Comparison of ENCODE assay signal across 8 cellular contexts in the genomic region with DNA sequence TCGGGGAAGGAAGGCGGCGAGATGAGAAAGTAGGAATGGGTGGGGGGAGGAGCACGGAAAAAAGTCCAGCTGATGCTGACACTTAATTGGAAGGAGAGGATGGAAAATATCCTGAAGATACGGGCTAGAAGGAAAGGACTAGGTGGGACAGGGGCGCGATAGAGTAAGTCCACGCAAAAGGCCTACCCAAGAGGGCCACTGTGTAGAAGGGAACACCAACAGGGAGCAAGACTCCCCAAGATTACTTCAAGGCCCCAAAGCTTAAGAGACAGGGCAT. TPM values are rescaled to one million over a fixed set of nuclear protein-coding genes. Genes with fewer than 3 reads are reported as not detected.
DNase-seq lines count a peak whose midpoint lies in the region; ATAC-seq and TF ChIP-seq lines count a peak whose summit lies in the region.

No MANE protein-coding gene starts in this region.

- in situ Hi-C loops in astrocyte of the cerebellum (cut with HindIII; ENCODE audit: low sequenced_read_pairs), result no loop called here

- no peaks in the 10 kb centered on the region for H3K36me3 ChIP-seq in CD8-positive, alpha-beta memory T cell (ENCODE audit: insufficient read depth, low read length)
- H3K36me3 ChIP-seq in kidney epithelial cell (ENCODE audit: control insufficient read depth, insufficient read depth, low read length) (no peaks in the 10 kb centered on the region), stomach (peaks cover 0 to under 1% (median under 1%) of the 10 kb centered on the region in 4 donors)

- H3K9me3 ChIP-seq in CD8-positive, alpha-beta memory T cell (ENCODE audit: low read length), result no peaks in the 10 kb centered on the region
- H3K9me3 ChIP-seq in stomach, result no peaks in the 10 kb centered on the region

- peaks cover 57 to 67% (median 64%) of the 10 kb centered on the region in 3 donors for H3K4me1 Mint-ChIP-seq in CD8-positive, alpha-beta memory T cell

- H3K27me3 ChIP-seq in CD8-positive, alpha-beta memory T cell (ENCODE audit: insufficient read depth, low read length, poor library complexity, severe bottlenecking), result no peaks in the 10 kb centered on the region
- H3K27me3 ChIP-seq in kidney epithelial cell (ENCODE audit: control insufficient read depth, insufficient read depth, low read length), result no peaks in the 10 kb centered on the region
- H3K27me3 ChIP-seq in stomach, result no peaks in the 10 kb centered on the region

- H3K36me3 Mint-ChIP-seq in CD8-positive, alpha-beta memory T cell, result peaks cover 0 to 28% (median 3%) of the 10 kb centered on the region in 3 donors

- CTCF ChIA-PET in CD8-positive, alpha-beta memory T cell (lab: Charles Lee), result no interaction called here

- ATAC-seq in HG03196 (IDR thresholded peaks at IDR 0.05; ENCODE audit: unreplicated experiment) (peak; percentile 19), GM18873 (IDR thresholded peaks at IDR 0.05; ENCODE audit: low FRiP score, unreplicated experiment) (no peak)

- 0 to 2% (median 1%) methylated on average over 8 of the region's 8 CpGs for WGBS in stomach, 5 donors

- H3K4me3 Mint-ChIP-seq in CD8-positive, alpha-beta memory T cell, result peak overlapping the region; percentile 98 to 100 (median 99)

- H3K9me3 Mint-ChIP-seq in CD8-positive, alpha-beta memory T cell, result no peaks in the 10 kb centered on the region

- no peak for TF ChIP-seq POLR2A in stomach (IDR thresholded peaks at IDR 0.05)

- POLR2A ChIA-PET in CD8-positive, alpha-beta memory T cell (lab: Charles Lee), result no interaction called here

- no peak for TF ChIP-seq EP300 in stomach (IDR thresholded peaks at IDR 0.05)

- peaks cover 40% of the 10 kb centered on the region for H3K4me1 ChIP-seq in CD8-positive, alpha-beta memory T cell (ENCODE audit: insufficient read depth, low read length)
- H3K4me1 ChIP-seq in stomach, result peaks cover 29 to 55% (median 42%) of the 10 kb centered on the region in 4 donors

- peak overlapping the region; percentile 96 for H3K27ac ChIP-seq in CD8-positive, alpha-beta memory T cell (ENCODE audit: low read depth, low read length)
- H3K27ac ChIP-seq in stomach, result peak overlapping the region; percentile 97 to 100 (median 99)

- TF ChIP-seq CTCF in astrocyte of the cerebellum (IDR thresholded peaks at IDR 0.05; ENCODE audit: low read depth, low read length, missing control alignments) (no peak), kidney epithelial cell (IDR thresholded peaks at IDR 0.05; ENCODE audit: insufficient read depth, low read length, poor library complexity, severe bottlenecking) (no peak), stomach (IDR thresholded peaks at IDR 0.05) (no peak)

- no peak for DNase-seq in CD8-positive, alpha-beta memory T cell
- DNase-seq in astrocyte of the cerebellum (ENCODE audit: low read depth), result no peak
- no peak for DNase-seq in kidney epithelial cell (ENCODE audit: low read depth)
- no peak for DNase-seq in stomach
- DNase-seq in NCI-H1417 treated with DMSO at 0.1 percent for 48 hours (lab: John Stamatoyannopoulos, UW), result no peak
- no peak for DNase-seq in NCI-H2196 (lab: John Stamatoyannopoulos, UW; ENCODE audit: unreplicated experiment)

- peaks cover 0 to 1% of the 10 kb centered on the region in 2 donors for H3K27me3 Mint-ChIP-seq in CD8-positive, alpha-beta memory T cell

- peak overlapping the region; percentile 98 for H3K4me3 ChIP-seq in CD8-positive, alpha-beta memory T cell (ENCODE audit: low read length)
- H3K4me3 ChIP-seq in astrocyte of the cerebellum (ENCODE audit: low read depth, low read length), result peak overlapping the region; percentile 63
- peak overlapping the region; percentile 77 for H3K4me3 ChIP-seq in kidney epithelial cell (ENCODE audit: low read depth, low read length)
- peak overlapping the region; percentile 81 to 97 (median 94) for H3K4me3 ChIP-seq in stomach

- peak overlapping the region; percentile 93 to 100 (median 98) for H3K27ac Mint-ChIP-seq in CD8-positive, alpha-beta memory T cell

- intact Hi-C loops in stomach (cut with DNase I; ENCODE audit: low total_unique reads), result no loop called here

RNA-seq across cellular contexts. Expression of a gene that starts 0.8 kb away (rescaled TPM):
- total RNA-seq in CD8-positive, alpha-beta memory T cell, result 10 to 100 TPM; 27.7 to 29.5 TPM
- 21.0 TPM for polyA plus RNA-seq in CD8-positive, alpha-beta memory T cell
- total RNA-seq in kidney epithelial cell (19.9 and 23.4 TPM in 2 replicates), stomach (10 to 100 TPM; 14.8 to 55.8 (median 26.4) TPM)
- 1 to 10 TPM; 4.8 to 7.5 (median 6.2) TPM for polyA plus RNA-seq in stomach
